ENCODE assay signal across 11 cellular contexts in genomic region chr3:52230889-52231499, GRCh38. TPM values are rescaled to one million over a fixed set of nuclear protein-coding genes. Genes with fewer than 3 reads are reported as not detected.
DNase-seq lines count a peak whose midpoint lies in the region; ATAC-seq and TF ChIP-seq lines count a peak whose summit lies in the region.
"Had no signal": no experiment of that assay in that cellular context is flagged by ENCODE, and none has a peak within 500 bp of the region (broad histone marks: within the 10 kb centered on the region; RNA-seq: fewer than 3 reads in every experiment).

No MANE protein-coding gene starts in this region.

- DNase-seq in activated CD4-positive, alpha-beta memory T cell treated with anti-CD3 and anti-CD28 coated beads for 36 hours: no peak
- DNase-seq in activated CD4-positive, alpha-beta memory T cell treated with anti-CD3 and anti-CD28 coated beads, Interleukin-2, amount 10 ng/mL, durations not matched to agents 7 days and 5 days: no peak
- no peak for DNase-seq in CD14-positive monocyte (ENCODE audit: low spot score)
- no peak for DNase-seq in activated CD8-positive, alpha-beta T cell treated with anti-CD3 and anti-CD28 coated beads, Interleukin-2, amount 10 ng/mL, durations not matched to agents 7 days and 5 days
- peak in 1 of 10 donors; percentile 50 for DNase-seq in naive thymus-derived CD8-positive, alpha-beta T cell
- no peak for DNase-seq in hippocampal formation (lab: John Stamatoyannopoulos, UW)
- DNase-seq in dermis blood vessel endothelial cell: no peak

- POLR2A ChIA-PET in activated CD4-positive, alpha-beta memory T cell treated with anti-CD3 and anti-CD28 coated beads for 36 hours (lab: Charles Lee): interaction anchor here (1.2 to 2.6 kb wide), 6 partner anchors 9 to 53 kb away, joined by 3 to 16 read pairs (median 5); partner anchors contain the start of gene WDR82
- POLR2A ChIA-PET in activated CD4-positive, alpha-beta memory T cell treated with anti-CD3 and anti-CD28 coated beads, Interleukin-2, amount 10 ng/mL, durations not matched to agents 7 days and 5 days (lab: Charles Lee): interaction anchor here (0.9 to 3.5 kb wide), 12 partner anchors 9 to 154 kb away, joined by 3 to 26 read pairs (median 6); partner anchors contain the start of genes GLYCTK and WDR82
- POLR2A ChIA-PET in activated CD8-positive, alpha-beta T cell treated with anti-CD3 and anti-CD28 coated beads, Interleukin-2, amount 10 ng/mL, durations not matched to agents 7 days and 5 days (lab: Charles Lee): interaction anchor here (0.6 to 2.9 kb wide), 13 partner anchors 9 to 108 kb away, joined by 3 to 17 read pairs (median 6); partner anchors contain the start of genes GLYCTK and WDR82
- POLR2A ChIA-PET in naive thymus-derived CD8-positive, alpha-beta T cell (lab: Charles Lee): interaction anchor here (2.9 to 58.8 kb wide), 4 partner anchors 6 to 108 kb away, joined by 31 to 1841 read pairs (median 1452); partner anchors contain the start of genes GLYCTK, PPM1M, TLR9 and TWF2

- peaks cover 35% of the 10 kb centered on the region for H3K36me3 Mint-ChIP-seq in activated CD4-positive, alpha-beta memory T cell treated with anti-CD3 and anti-CD28 coated beads for 36 hours
- H3K36me3 Mint-ChIP-seq in activated CD4-positive, alpha-beta memory T cell treated with anti-CD3 and anti-CD28 coated beads, Interleukin-2, amount 10 ng/mL, durations not matched to agents 7 days and 5 days (ENCODE audit: low read depth): peaks cover 60% of the 10 kb centered on the region
- H3K36me3 Mint-ChIP-seq in CD14-positive monocyte: peaks cover 73 to 87% of the 10 kb centered on the region in 2 donors
- H3K36me3 Mint-ChIP-seq in activated CD8-positive, alpha-beta T cell treated with anti-CD3 and anti-CD28 coated beads, Interleukin-2, amount 10 ng/mL, durations not matched to agents 7 days and 5 days (ENCODE audit: low read depth): peaks cover 63% of the 10 kb centered on the region
- H3K36me3 Mint-ChIP-seq in naive thymus-derived CD8-positive, alpha-beta T cell: peaks cover 0 to 57% (median 3%) of the 10 kb centered on the region in 3 donors

- intact Hi-C loops in activated CD4-positive, alpha-beta memory T cell treated with anti-CD3 and anti-CD28 coated beads for 36 hours (cut with micrococcal nuclease): loop anchor here (1.0 kb wide), 1 partner anchor 108 kb away; no protein-coding TSS in a partner anchor
- intact Hi-C loops in CD14-positive monocyte (cut with micrococcal nuclease): loop anchor here (2.0 kb wide), 2 partner anchors 108 to 110 kb away; no protein-coding TSS in a partner anchor

- no peak overlapping the region for H3K4me3 Mint-ChIP-seq in activated CD4-positive, alpha-beta memory T cell treated with anti-CD3 and anti-CD28 coated beads for 36 hours
- no peak overlapping the region for H3K4me3 Mint-ChIP-seq in activated CD4-positive, alpha-beta memory T cell treated with anti-CD3 and anti-CD28 coated beads, Interleukin-2, amount 10 ng/mL, durations not matched to agents 7 days and 5 days
- no peak overlapping the region for H3K4me3 Mint-ChIP-seq in CD14-positive monocyte
- H3K4me3 Mint-ChIP-seq in activated CD8-positive, alpha-beta T cell treated with anti-CD3 and anti-CD28 coated beads, Interleukin-2, amount 10 ng/mL, durations not matched to agents 7 days and 5 days: no peak overlapping the region
- peak overlapping the region in 3 of 10 donors; percentile 60 to 83 (median 72) for H3K4me3 Mint-ChIP-seq in naive thymus-derived CD8-positive, alpha-beta T cell
- H3K4me3 Mint-ChIP-seq: stimulated activated naive CD8-positive, alpha-beta T cell treated with anti-CD3 and anti-CD28 coated beads, Interleukin-15, Interleukin-2, amounts not matched to agents 100 ng/mL and 50 ng/mL, for 24 hours had no signal

- CTCF ChIA-PET in activated CD4-positive, alpha-beta memory T cell treated with anti-CD3 and anti-CD28 coated beads for 36 hours (lab: Charles Lee): interaction anchor here (0.7 to 8.8 kb wide), 27 partner anchors 10 to 217 kb away, joined by 3 to 136 read pairs (median 7); partner anchors contain the start of genes GLYCTK, PPM1M and WDR82
- CTCF ChIA-PET in activated CD4-positive, alpha-beta memory T cell treated with anti-CD3 and anti-CD28 coated beads, Interleukin-2, amount 10 ng/mL, durations not matched to agents 7 days and 5 days (lab: Charles Lee): interaction anchor here (0.7 to 9.0 kb wide), 23 partner anchors 10 to 217 kb away, joined by 3 to 147 read pairs (median 4); partner anchors contain the start of genes DNAH1 and WDR82
- CTCF ChIA-PET in activated CD8-positive, alpha-beta T cell treated with anti-CD3 and anti-CD28 coated beads, Interleukin-2, amount 10 ng/mL, durations not matched to agents 7 days and 5 days (lab: Charles Lee): interaction anchor here (0.7 to 11.1 kb wide), 24 partner anchors 10 to 181 kb away, joined by 3 to 176 read pairs (median 6); partner anchors contain the start of genes DNAH1, GLYCTK, PPM1M and WDR82

- TF ChIP-seq CTCF in CD14-positive monocyte (IDR thresholded peaks at IDR 0.05): no peak

- peak overlapping the region; percentile 49 for H3K27ac Mint-ChIP-seq in activated CD4-positive, alpha-beta memory T cell treated with anti-CD3 and anti-CD28 coated beads for 36 hours
- no peak overlapping the region for H3K27ac Mint-ChIP-seq in activated CD4-positive, alpha-beta memory T cell treated with anti-CD3 and anti-CD28 coated beads, Interleukin-2, amount 10 ng/mL, durations not matched to agents 7 days and 5 days
- H3K27ac Mint-ChIP-seq in CD14-positive monocyte: peak overlapping the region in 4 of 7 donors; percentile 33 to 91 (median 50)
- H3K27ac Mint-ChIP-seq in activated CD8-positive, alpha-beta T cell treated with anti-CD3 and anti-CD28 coated beads, Interleukin-2, amount 10 ng/mL, durations not matched to agents 7 days and 5 days: peak overlapping the region; percentile 61
- peak overlapping the region in 8 of 10 donors; percentile 58 to 95 (median 92) for H3K27ac Mint-ChIP-seq in naive thymus-derived CD8-positive, alpha-beta T cell

- H3K9me3 Mint-ChIP-seq in activated CD4-positive, alpha-beta memory T cell treated with anti-CD3 and anti-CD28 coated beads for 36 hours: no peaks in the 10 kb centered on the region
- no peaks in the 10 kb centered on the region for H3K9me3 Mint-ChIP-seq in activated CD4-positive, alpha-beta memory T cell treated with anti-CD3 and anti-CD28 coated beads, Interleukin-2, amount 10 ng/mL, durations not matched to agents 7 days and 5 days
- no peaks in the 10 kb centered on the region for H3K9me3 Mint-ChIP-seq in CD14-positive monocyte
- H3K9me3 Mint-ChIP-seq in activated CD8-positive, alpha-beta T cell treated with anti-CD3 and anti-CD28 coated beads, Interleukin-2, amount 10 ng/mL, durations not matched to agents 7 days and 5 days (ENCODE audit: insufficient read depth): no peaks in the 10 kb centered on the region
- no peaks in the 10 kb centered on the region for H3K9me3 Mint-ChIP-seq in naive thymus-derived CD8-positive, alpha-beta T cell
- H3K9me3 Mint-ChIP-seq: stimulated activated naive CD8-positive, alpha-beta T cell treated with anti-CD3 and anti-CD28 coated beads, Interleukin-15, Interleukin-2, amounts not matched to agents 100 ng/mL and 50 ng/mL, for 24 hours had no signal

- ATAC-seq in activated CD8-positive, alpha-beta T cell treated with anti-CD3 and anti-CD28 coated beads, Interleukin-2, amount 10 ng/mL, durations not matched to agents 7 days and 5 days: peak; percentile 3
- no peak for ATAC-seq in naive thymus-derived CD8-positive, alpha-beta T cell
- ATAC-seq in HG02798 (IDR thresholded peaks at IDR 0.05; ENCODE audit: poor library complexity, unreplicated experiment): no peak

- H3K4me1 Mint-ChIP-seq in activated CD4-positive, alpha-beta memory T cell treated with anti-CD3 and anti-CD28 coated beads for 36 hours (ENCODE audit: low read depth): peaks cover 37% of the 10 kb centered on the region
- peaks cover 46% of the 10 kb centered on the region for H3K4me1 Mint-ChIP-seq in activated CD4-positive, alpha-beta memory T cell treated with anti-CD3 and anti-CD28 coated beads, Interleukin-2, amount 10 ng/mL, durations not matched to agents 7 days and 5 days
- H3K4me1 Mint-ChIP-seq in CD14-positive monocyte: peaks cover 34% of the 10 kb centered on the region
- peaks cover 62% of the 10 kb centered on the region for H3K4me1 Mint-ChIP-seq in activated CD8-positive, alpha-beta T cell treated with anti-CD3 and anti-CD28 coated beads, Interleukin-2, amount 10 ng/mL, durations not matched to agents 7 days and 5 days (ENCODE audit: low read depth)
- H3K4me1 Mint-ChIP-seq in naive thymus-derived CD8-positive, alpha-beta T cell: peaks cover 30 to 75% (median 57%) of the 10 kb centered on the region in 4 donors

- no peaks in the 10 kb centered on the region for H3K27me3 Mint-ChIP-seq in activated CD4-positive, alpha-beta memory T cell treated with anti-CD3 and anti-CD28 coated beads for 36 hours
- H3K27me3 Mint-ChIP-seq in activated CD4-positive, alpha-beta memory T cell treated with anti-CD3 and anti-CD28 coated beads, Interleukin-2, amount 10 ng/mL, durations not matched to agents 7 days and 5 days: no peaks in the 10 kb centered on the region
- H3K27me3 Mint-ChIP-seq in CD14-positive monocyte (ENCODE audit: low read depth in 3 of 3): peaks cover 0 to 1% (median 0%) of the 10 kb centered on the region in 3 donors
- H3K27me3 Mint-ChIP-seq in activated CD8-positive, alpha-beta T cell treated with anti-CD3 and anti-CD28 coated beads, Interleukin-2, amount 10 ng/mL, durations not matched to agents 7 days and 5 days (ENCODE audit: low read depth): no peaks in the 10 kb centered on the region
- H3K27me3 Mint-ChIP-seq in naive thymus-derived CD8-positive, alpha-beta T cell: no peaks in the 10 kb centered on the region
- H3K27me3 Mint-ChIP-seq: stimulated activated naive CD8-positive, alpha-beta T cell treated with anti-CD3 and anti-CD28 coated beads, Interleukin-15, Interleukin-2, amounts not matched to agents 100 ng/mL and 50 ng/mL, for 24 hours had no signal

RNA-seq across cellular contexts. Expression of gene TLR9, which starts 5.5 kb away (rescaled TPM):
- total RNA-seq in activated CD4-positive, alpha-beta memory T cell treated with anti-CD3 and anti-CD28 coated beads for 36 hours: under 1 TPM; 0.59 to 0.90 TPM
- total RNA-seq in activated CD4-positive, alpha-beta memory T cell treated with anti-CD3 and anti-CD28 coated beads, Interleukin-2, amount 10 ng/mL, durations not matched to agents 7 days and 5 days: under 1 TPM; 0.55 to 0.83 TPM
- not detected for polyA plus RNA-seq in CD14-positive monocyte
- under 1 TPM; 0.52 to 0.79 TPM for total RNA-seq in activated CD8-positive, alpha-beta T cell treated with anti-CD3 and anti-CD28 coated beads, Interleukin-2, amount 10 ng/mL, durations not matched to agents 7 days and 5 days
- total RNA-seq in naive thymus-derived CD8-positive, alpha-beta T cell: 1 to 10 TPM; 2.4 to 2.8 TPM
- not detected for polyA plus RNA-seq in naive thymus-derived CD8-positive, alpha-beta T cell
- under 0.01 TPM in 1 of 2 replicates, not detected in the other for total RNA-seq in dermis blood vessel endothelial cell
- total RNA-seq: A172, renal cortical epithelial cell had no signal

RNA-seq across cellular contexts. Expression of gene TWF2, which starts 8.0 kb away (rescaled TPM):
- 100 to 1,000 TPM; 114 to 118 TPM for total RNA-seq in activated CD4-positive, alpha-beta memory T cell treated with anti-CD3 and anti-CD28 coated beads for 36 hours
- total RNA-seq in activated CD4-positive, alpha-beta memory T cell treated with anti-CD3 and anti-CD28 coated beads, Interleukin-2, amount 10 ng/mL, durations not matched to agents 7 days and 5 days: 100 to 1,000 TPM; 118 to 119 TPM
- polyA plus RNA-seq in CD14-positive monocyte: 100 to 1,000 TPM; 176 to 199 TPM
- 100 to 1,000 TPM; 154 to 162 TPM for total RNA-seq in activated CD8-positive, alpha-beta T cell treated with anti-CD3 and anti-CD28 coated beads, Interleukin-2, amount 10 ng/mL, durations not matched to agents 7 days and 5 days
- 10 to 100 TPM; 77.2 to 77.6 TPM for total RNA-seq in naive thymus-derived CD8-positive, alpha-beta T cell
- 100 to 1,000 TPM; 112 to 171 (median 142) TPM for polyA plus RNA-seq in naive thymus-derived CD8-positive, alpha-beta T cell
- total RNA-seq in dermis blood vessel endothelial cell: 144 and 147 TPM in 2 replicates

RNA-seq across cellular contexts. Expression of gene PPM1M, which starts 14.6 kb away (rescaled TPM):
- 100 to 1,000 TPM; 111 TPM for total RNA-seq in activated CD4-positive, alpha-beta memory T cell treated with anti-CD3 and anti-CD28 coated beads for 36 hours
- total RNA-seq in activated CD4-positive, alpha-beta memory T cell treated with anti-CD3 and anti-CD28 coated beads, Interleukin-2, amount 10 ng/mL, durations not matched to agents 7 days and 5 days: 100 to 1,000 TPM; 123 to 124 TPM
- polyA plus RNA-seq in CD14-positive monocyte: 100 to 1,000 TPM in 1 of 2 donors, 10 to 100 TPM in 1; 92.8 to 120 TPM
- 10 to 100 TPM; 90.7 to 91.9 TPM for total RNA-seq in activated CD8-positive, alpha-beta T cell treated with anti-CD3 and anti-CD28 coated beads, Interleukin-2, amount 10 ng/mL, durations not matched to agents 7 days and 5 days
- 100 to 1,000 TPM; 108 to 114 TPM for total RNA-seq in naive thymus-derived CD8-positive, alpha-beta T cell
- polyA plus RNA-seq in naive thymus-derived CD8-positive, alpha-beta T cell: 100 to 1,000 TPM in 2 of 3 donors, 10 to 100 TPM in 1; 68.0 to 172 (median 106) TPM
- 20.6 and 25.0 TPM in 2 replicates for total RNA-seq in dermis blood vessel endothelial cell

RNA-seq across cellular contexts. Expression of gene ALAS1, which starts 33.0 kb away (rescaled TPM):
- 10 to 100 TPM; 64.4 to 64.5 TPM for total RNA-seq in activated CD4-positive, alpha-beta memory T cell treated with anti-CD3 and anti-CD28 coated beads for 36 hours
- total RNA-seq in activated CD4-positive, alpha-beta memory T cell treated with anti-CD3 and anti-CD28 coated beads, Interleukin-2, amount 10 ng/mL, durations not matched to agents 7 days and 5 days: 10 to 100 TPM; 62.1 to 62.6 TPM
- polyA plus RNA-seq in CD14-positive monocyte: 10 to 100 TPM; 20.9 to 38.7 TPM
- 10 to 100 TPM; 57.7 to 60.8 TPM for total RNA-seq in activated CD8-positive, alpha-beta T cell treated with anti-CD3 and anti-CD28 coated beads, Interleukin-2, amount 10 ng/mL, durations not matched to agents 7 days and 5 days
- total RNA-seq in naive thymus-derived CD8-positive, alpha-beta T cell: 10 to 100 TPM; 16.2 to 18.8 TPM
- polyA plus RNA-seq in naive thymus-derived CD8-positive, alpha-beta T cell: 10 to 100 TPM; 14.7 to 28.9 (median 18.5) TPM
- 41.0 and 51.7 TPM in 2 replicates for total RNA-seq in dermis blood vessel endothelial cell

RNA-seq across cellular contexts. Expression of gene WDR82, which starts 47.5 kb away (rescaled TPM):
- 100 to 1,000 TPM; 110 to 111 TPM for total RNA-seq in activated CD4-positive, alpha-beta memory T cell treated with anti-CD3 and anti-CD28 coated beads for 36 hours
- 100 to 1,000 TPM; 131 TPM for total RNA-seq in activated CD4-positive, alpha-beta memory T cell treated with anti-CD3 and anti-CD28 coated beads, Interleukin-2, amount 10 ng/mL, durations not matched to agents 7 days and 5 days
- 10 to 100 TPM; 27.3 to 33.4 TPM for polyA plus RNA-seq in CD14-positive monocyte
- 100 to 1,000 TPM; 131 TPM for total RNA-seq in activated CD8-positive, alpha-beta T cell treated with anti-CD3 and anti-CD28 coated beads, Interleukin-2, amount 10 ng/mL, durations not matched to agents 7 days and 5 days
- 100 to 1,000 TPM; 190 to 191 TPM for total RNA-seq in naive thymus-derived CD8-positive, alpha-beta T cell
- polyA plus RNA-seq in naive thymus-derived CD8-positive, alpha-beta T cell: 100 to 1,000 TPM; 136 to 172 (median 146) TPM
- 81.3 and 111 TPM in 2 replicates for total RNA-seq in dermis blood vessel endothelial cell
